ENCODE assay signal across 22 cellular contexts in the genomic region with DNA sequence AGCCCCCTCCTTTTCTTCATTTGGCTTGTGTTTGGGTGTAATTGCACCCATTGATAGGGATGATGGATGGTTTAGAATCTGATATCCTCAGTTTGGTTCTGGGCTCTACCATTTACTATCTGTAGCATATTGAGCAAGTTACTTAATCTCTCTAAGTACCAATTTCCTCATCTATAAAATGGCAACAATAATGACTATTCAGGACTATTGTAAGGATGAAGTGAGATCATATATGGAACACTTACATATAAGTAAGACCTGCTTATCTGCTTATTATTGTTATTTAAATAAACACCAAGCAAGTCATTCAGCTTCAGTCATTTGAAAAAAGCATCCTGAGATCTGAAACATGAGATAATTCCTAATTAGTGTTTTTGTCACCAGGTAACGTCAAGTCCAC.
"Had no signal": no experiment of that assay in that cellular context is flagged by ENCODE, and none has a peak within 500 bp of the region (broad histone marks: within the 10 kb centered on the region; RNA-seq: fewer than 3 reads in every experiment).

No MANE protein-coding gene starts in this region.

- H3K27ac ChIP-seq: ascending aorta, cardiac muscle cell, KMS-11, SJCRH30, SK-N-MC had no signal

- H3K4me1 ChIP-seq: ascending aorta, SJCRH30 had no signal

- H3K9me3 ChIP-seq: ascending aorta, SJCRH30 had no signal

- DNase-seq: activated CD4-positive, alpha-beta T cell treated with anti-CD3 and anti-CD28 coated beads, Interleukin-2, amount 10 ng/mL, durations not matched to agents 24 days and 14 days; activated CD4-positive, alpha-beta T cell treated with anti-CD3 and anti-CD28 coated beads, Interleukin-2, amount 50 U/mL, for 4 hours; activated CD8-positive, alpha-beta T cell treated with anti-CD3 and anti-CD28 coated beads for 36 hours; activated gamma-delta T cell; activated naive CD4-positive, alpha-beta T cell treated with Interleukin-2 at 50 U/mL for 16 hours; activated naive CD8-positive, alpha-beta T cell treated with anti-CD3 and anti-CD28 coated beads, Interleukin-2, amount 10 ng/mL, durations not matched to agents 7 days and 5 days; activated T-cell treated with anti-CD3 and anti-CD28 coated beads, Interleukin-2, amount 50 U/mL, for 24 hours; amygdala; MM.1S; MV-4-11; NCI-H1092; NCI-H1417 treated with DMSO at 0.1 percent for 48 hours; NCI-H187 treated with DMSO at 0.1 percent for 48 hours; NCI-H2081; NCI-H345; NCI-H526 treated with DMSO at 0.1 percent for 48 hours; SHP77; SJCRH30 had no signal

- H3K4me3 ChIP-seq: ascending aorta, cardiac muscle cell, SJCRH30, SK-N-MC had no signal

- H3K36me3 ChIP-seq: ascending aorta, cardiac muscle cell, SJCRH30 had no signal
